1 cellular context compared by ENCODE assay signal in genomic region chr22:22811016-22812009, GRCh38.
TF ChIP-seq lines count a peak whose summit lies in the region.

No MANE protein-coding gene starts in this region.

TF ChIP-seq in GM12878, 131 proteins besides CTCF, POLR2A, EP300 and RAD21:
- TF ChIP-seq JUNB (IDR thresholded peaks at IDR 0.05) (no peak), PKNOX1 (IDR thresholded peaks at IDR 0.05) (peak; percentile 53; the same call in 1 of the 2 replicates)
